ENCODE assay signal across 8 cellular contexts in the genomic region with DNA sequence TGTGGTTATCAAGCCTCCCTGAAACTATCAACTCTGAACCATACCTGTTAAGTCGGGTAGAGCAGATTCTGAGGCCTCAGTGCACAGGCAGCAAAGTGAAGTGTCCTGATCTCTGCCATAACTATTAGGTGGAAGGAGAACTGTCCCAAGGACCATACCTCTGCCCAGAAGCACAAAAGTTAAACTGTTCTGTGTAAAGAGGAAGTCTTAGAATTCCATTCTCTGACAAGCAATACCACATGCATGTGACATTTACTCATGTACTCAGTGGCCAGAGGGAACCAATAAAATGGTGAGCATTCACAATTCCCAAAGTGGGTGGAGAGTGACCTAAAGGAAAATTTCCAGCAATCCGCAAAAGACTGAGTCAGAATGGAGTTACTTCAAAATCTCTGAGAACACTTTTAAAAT.
A peak's percentile ranks its signal among the peaks of the same experiment; 100 is the strongest.
DNase-seq lines count a peak whose midpoint lies in the region; ATAC-seq and TF ChIP-seq lines count a peak whose summit lies in the region.

No MANE protein-coding gene starts in this region.

- intact Hi-C loops in left colon (cut with DNase I, micrococcal nuclease) = no loop called here

- DNase-seq in SKM-1 treated with dmso at 0.1 percent for 144 hours (lab: John Stamatoyannopoulos, UW; ENCODE audit: unreplicated experiment) (peak; percentile 48), SKM-1 (lab: John Stamatoyannopoulos, UW; ENCODE audit: unreplicated experiment) (no peak), fibroblast of villous mesenchyme (ENCODE audit: low read depth) (peak; percentile 99), left colon (no peak), caudate nucleus (lab: John Stamatoyannopoulos, UW) (no peak), ureter (ENCODE audit: low spot score) (no peak)
- DNase-seq in T-helper 2 cell treated with Interferon-gamma antibody and Interleukin-4, amounts not matched to agents 5 μg/mL and 100 μg/mL, for 36 hours (ENCODE audit: low spot score) = no peak

- no peaks in the 10 kb centered on the region for H3K36me3 Mint-ChIP-seq in T-helper 2 cell treated with Interferon-gamma antibody and Interleukin-4, amounts not matched to agents 5 μg/mL and 100 μg/mL, for 36 hours (ENCODE audit: low read depth)

- H3K36me3 ChIP-seq in skeletal muscle satellite cell (ENCODE audit: insufficient read depth, low read length) = peaks cover 17% of the 10 kb centered on the region

- H3K9me3 ChIP-seq in skeletal muscle satellite cell (replicated peaks; ENCODE audit: low read length) = no peaks in the 10 kb centered on the region

- no peak for TF ChIP-seq CTCF in fibroblast of villous mesenchyme (IDR thresholded peaks at IDR 0.05; ENCODE audit: insufficient read depth, low read depth, low read length)

- no peaks in the 10 kb centered on the region for H3K9me3 Mint-ChIP-seq in T-helper 2 cell treated with Interferon-gamma antibody and Interleukin-4, amounts not matched to agents 5 μg/mL and 100 μg/mL, for 36 hours

- no peaks in the 10 kb centered on the region for H3K27me3 Mint-ChIP-seq in T-helper 2 cell treated with Interferon-gamma antibody and Interleukin-4, amounts not matched to agents 5 μg/mL and 100 μg/mL, for 36 hours (ENCODE audit: low read depth)

- peaks cover 55% of the 10 kb centered on the region for H3K4me1 ChIP-seq in skeletal muscle satellite cell (ENCODE audit: control insufficient read depth, insufficient read depth, low read length)

- H3K4me2 ChIP-seq in skeletal muscle satellite cell (ENCODE audit: low read length) = peak overlapping the region; percentile 83

- ATAC-seq in left colon = no peak

- H3K4me3 ChIP-seq in fibroblast of villous mesenchyme (ENCODE audit: low read depth, low read length) (peak overlapping the region; percentile 80), skeletal muscle satellite cell (ENCODE audit: low read length) (peak overlapping the region; percentile 88)

- peaks cover 22% of the 10 kb centered on the region for H3K4me1 Mint-ChIP-seq in T-helper 2 cell treated with Interferon-gamma antibody and Interleukin-4, amounts not matched to agents 5 μg/mL and 100 μg/mL, for 36 hours (ENCODE audit: low read depth)

- H3K27ac Mint-ChIP-seq in T-helper 2 cell treated with Interferon-gamma antibody and Interleukin-4, amounts not matched to agents 5 μg/mL and 100 μg/mL, for 36 hours = peak overlapping the region; percentile 20

- H3K4me3 Mint-ChIP-seq in T-helper 2 cell treated with Interferon-gamma antibody and Interleukin-4, amounts not matched to agents 5 μg/mL and 100 μg/mL, for 36 hours = peak overlapping the region; percentile 2

- H3K9ac ChIP-seq in skeletal muscle satellite cell (ENCODE audit: low read depth, low read length) = peak overlapping the region; percentile 100

- H3K27ac ChIP-seq in caudate nucleus (ENCODE audit: low read depth, low read length) = no peak overlapping the region

- no peaks in the 10 kb centered on the region for H3K27me3 ChIP-seq in skeletal muscle satellite cell (ENCODE audit: control insufficient read depth, insufficient read depth, low read length)

Comparison
In these comparisons a context has a peak if more than half of its experiments do, and no peak if none do; other contexts are left out.
1. DNase-seq: peak in SKM-1 treated with dmso at 0.1 percent for 144 hours (single experiment) and fibroblast of villous mesenchyme (single experiment); none in SKM-1 (single experiment), T-helper 2 cell treated with Interferon-gamma antibody and Interleukin-4, amounts not matched to agents 5 μg/mL and 100 μg/mL, for 36 hours (single experiment), left colon (0 of 2), caudate nucleus (0 of 61) and ureter (single experiment).